In the genomic region with DNA sequence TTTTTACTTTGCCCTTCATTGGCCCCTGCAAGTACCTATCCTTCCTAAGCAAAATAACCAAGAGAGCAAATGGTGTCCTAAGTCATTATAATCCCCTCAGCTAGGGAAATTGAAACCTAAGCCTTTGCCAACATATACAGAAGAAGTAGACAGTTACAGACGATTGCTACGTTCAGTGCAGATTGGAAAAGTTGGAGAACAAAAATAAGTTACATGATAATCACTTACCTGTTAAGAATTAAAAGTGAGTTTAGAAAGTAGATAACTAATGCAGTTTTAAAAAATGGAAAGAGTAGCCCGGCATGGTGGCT, we compare ENCODE assay signal across 1 cellular context.
TF ChIP-seq lines count a peak whose summit lies in the region.

No MANE protein-coding gene starts in this region.

TF ChIP-seq in SK-N-SH, 30 proteins besides CTCF, POLR2A, EP300 and RAD21 (continued from another document):
- TF ChIP-seq, protein P1, sequence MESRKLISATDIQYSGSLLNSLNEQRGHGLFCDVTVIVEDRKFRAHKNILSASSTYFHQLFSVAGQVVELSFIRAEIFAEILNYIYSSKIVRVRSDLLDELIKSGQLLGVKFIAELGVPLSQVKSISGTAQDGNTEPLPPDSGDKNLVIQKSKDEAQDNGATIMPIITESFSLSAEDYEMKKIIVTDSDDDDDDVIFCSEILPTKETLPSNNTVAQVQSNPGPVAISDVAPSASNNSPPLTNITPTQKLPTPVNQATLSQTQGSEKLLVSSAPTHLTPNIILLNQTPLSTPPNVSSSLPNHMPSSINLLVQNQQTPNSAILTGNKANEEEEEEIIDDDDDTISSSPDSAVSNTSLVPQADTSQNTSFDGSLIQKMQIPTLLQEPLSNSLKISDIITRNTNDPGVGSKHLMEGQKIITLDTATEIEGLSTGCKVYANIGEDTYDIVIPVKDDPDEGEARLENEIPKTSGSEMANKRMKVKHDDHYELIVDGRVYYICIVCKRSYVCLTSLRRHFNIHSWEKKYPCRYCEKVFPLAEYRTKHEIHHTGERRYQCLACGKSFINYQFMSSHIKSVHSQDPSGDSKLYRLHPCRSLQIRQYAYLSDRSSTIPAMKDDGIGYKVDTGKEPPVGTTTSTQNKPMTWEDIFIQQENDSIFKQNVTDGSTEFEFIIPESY (IDR thresholded peaks at IDR 0.05; ENCODE audit: borderline replicate concordance, low read depth): no peak
- TF ChIP-seq CHD2 (IDR thresholded peaks at IDR 0.05; ENCODE audit: low read length, partially characterized antibody): no peak
- no peak for TF ChIP-seq TAF1 (IDR thresholded peaks at IDR 0.05; ENCODE audit: borderline replicate concordance, low read depth, low read length)
